Comparison of ENCODE assay signal across 11 cellular contexts in genomic region chr4:41866799-41867677, GRCh38.
DNase-seq lines count a peak whose midpoint lies in the region; ATAC-seq and TF ChIP-seq lines count a peak whose summit lies in the region.
"Had no signal": no experiment of that assay in that cellular context is flagged by ENCODE, and none has a peak within 500 bp of the region (broad histone marks: within the 10 kb centered on the region; RNA-seq: fewer than 3 reads in every experiment).

No MANE protein-coding gene starts in this region.

- no peak overlapping the region for H2BK20ac ChIP-seq in H9 (ENCODE audit: low read depth, low read length, poor library complexity, severe bottlenecking)

- no peaks in the 10 kb centered on the region for H3K79me1 ChIP-seq in H9 (ENCODE audit: insufficient read depth, low read depth, low read length, poor library complexity, severe bottlenecking)

- H3K27ac Mint-ChIP-seq in H9 (no peak overlapping the region), endothelial cell (ENCODE audit: unreplicated experiment) (no peak overlapping the region), neural crest cell (ENCODE audit: unreplicated experiment) (no peak overlapping the region)
- no peak overlapping the region for H3K27ac Mint-ChIP-seq in activated T-helper 1 cell treated with anti-CD3 and anti-CD28 coated beads, Interleukin-12 subunit alpha, Interleukin-12 subunit beta, Interleukin-2, Interleukin-4 antibody, amounts not matched to agents 30 ng/mL and 10 ng/mL and 1 ng/mL, durations not matched to agents 14 hours and 24 hours and 36 hours
- H3K27ac Mint-ChIP-seq in activated CD4-positive, alpha-beta memory T cell treated with anti-CD3 and anti-CD28 coated beads, Interleukin-2, amount 10 ng/mL, durations not matched to agents 7 days and 5 days, result no peak overlapping the region
- H3K27ac Mint-ChIP-seq: activated naive CD4-positive, alpha-beta T cell treated with anti-CD3 and anti-CD28 coated beads, Interleukin-2, amount 50 U/mL, for 24 hours had no signal

- H3K27me3 Mint-ChIP-seq in H9 (ENCODE audit: low read depth) (peaks cover 95% of the 10 kb centered on the region), endothelial cell (ENCODE audit: unreplicated experiment) (peaks cover 27% of the 10 kb centered on the region), neural crest cell (ENCODE audit: low read depth) (peaks cover 95% of the 10 kb centered on the region)
- H3K27me3 Mint-ChIP-seq in activated T-helper 1 cell treated with anti-CD3 and anti-CD28 coated beads, Interleukin-12 subunit alpha, Interleukin-12 subunit beta, Interleukin-2, Interleukin-4 antibody, amounts not matched to agents 30 ng/mL and 10 ng/mL and 1 ng/mL, durations not matched to agents 14 hours and 24 hours and 36 hours (ENCODE audit: insufficient read depth), result peaks cover 77% of the 10 kb centered on the region
- H3K27me3 Mint-ChIP-seq in activated CD4-positive, alpha-beta memory T cell treated with anti-CD3 and anti-CD28 coated beads, Interleukin-2, amount 10 ng/mL, durations not matched to agents 7 days and 5 days, result peaks cover 69% of the 10 kb centered on the region

- H2BK12ac ChIP-seq in H9 (ENCODE audit: insufficient read length, low read depth, low read length), result no peak overlapping the region

- DNase-seq in DMS79 treated with DMSO at 0.1 percent for 48 hours (lab: John Stamatoyannopoulos, UW), result peak; percentile 7
- no peak for DNase-seq in DMS79 (lab: John Stamatoyannopoulos, UW)
- DNase-seq in H9, result peak; percentile 57
- peak; percentile 17 for DNase-seq in endothelial cell (ENCODE audit: low spot score)
- no peak for DNase-seq in neural crest cell (ENCODE audit: low read depth, low spot score)
- no peak for DNase-seq in activated T-helper 1 cell treated with anti-CD3 and anti-CD28 coated beads, Interleukin-12 subunit alpha, Interleukin-12 subunit beta, Interleukin-2, Interleukin-4 antibody, amounts not matched to agents 30 ng/mL and 10 ng/mL and 1 ng/mL, durations not matched to agents 14 hours and 24 hours and 36 hours (ENCODE audit: low spot score)
- DNase-seq in activated CD4-positive, alpha-beta memory T cell treated with anti-CD3 and anti-CD28 coated beads, Interleukin-2, amount 10 ng/mL, durations not matched to agents 7 days and 5 days, result no peak
- DNase-seq: Calu3, foreskin fibroblast had no signal

- H3K4me3 Mint-ChIP-seq in H9 (peak overlapping the region; percentile 37 to 74), endothelial cell (ENCODE audit: unreplicated experiment) (peak overlapping the region; percentile 80), neural crest cell (peak overlapping the region; percentile 75)
- no peak overlapping the region for H3K4me3 Mint-ChIP-seq in activated T-helper 1 cell treated with anti-CD3 and anti-CD28 coated beads, Interleukin-12 subunit alpha, Interleukin-12 subunit beta, Interleukin-2, Interleukin-4 antibody, amounts not matched to agents 30 ng/mL and 10 ng/mL and 1 ng/mL, durations not matched to agents 14 hours and 24 hours and 36 hours
- H3K4me3 Mint-ChIP-seq in activated CD4-positive, alpha-beta memory T cell treated with anti-CD3 and anti-CD28 coated beads, Interleukin-2, amount 10 ng/mL, durations not matched to agents 7 days and 5 days, result no peak overlapping the region
- H3K4me3 Mint-ChIP-seq: activated naive CD4-positive, alpha-beta T cell treated with anti-CD3 and anti-CD28 coated beads, Interleukin-2, amount 50 U/mL, for 24 hours had no signal

- no peaks in the 10 kb centered on the region for H4K20me1 ChIP-seq in H9 (ENCODE audit: control insufficient read depth, insufficient read depth, insufficient read length)

- H2AK5ac ChIP-seq in H9 (ENCODE audit: insufficient read length, low read length), result no peak overlapping the region

- H3K27me3 ChIP-seq in H9 (ENCODE audit: insufficient read depth, low read length), result peaks cover 59% of the 10 kb centered on the region

- no peaks in the 10 kb centered on the region for H3K23me2 ChIP-seq in H9 (ENCODE audit: insufficient read length, low read depth, low read length, poor library complexity, severe bottlenecking)

- no peak overlapping the region for H2BK15ac ChIP-seq in H9 (ENCODE audit: low read depth, low read length)

- H3K4me1 Mint-ChIP-seq in H9 (peaks cover 31 to 39% of the 10 kb centered on the region in 2 experiments), endothelial cell (ENCODE audit: unreplicated experiment) (peaks cover 17% of the 10 kb centered on the region), neural crest cell (peaks cover 54% of the 10 kb centered on the region)
- H3K4me1 Mint-ChIP-seq in activated T-helper 1 cell treated with anti-CD3 and anti-CD28 coated beads, Interleukin-12 subunit alpha, Interleukin-12 subunit beta, Interleukin-2, Interleukin-4 antibody, amounts not matched to agents 30 ng/mL and 10 ng/mL and 1 ng/mL, durations not matched to agents 14 hours and 24 hours and 36 hours (ENCODE audit: low read depth), result peaks cover 5% of the 10 kb centered on the region
- H3K4me1 Mint-ChIP-seq in activated CD4-positive, alpha-beta memory T cell treated with anti-CD3 and anti-CD28 coated beads, Interleukin-2, amount 10 ng/mL, durations not matched to agents 7 days and 5 days, result peaks cover 7% of the 10 kb centered on the region

- no peak overlapping the region for H3K9ac ChIP-seq in H9 (ENCODE audit: extremely low read depth, insufficient read length, low read length)

- H3K4me1 ChIP-seq in H9 (ENCODE audit: insufficient read depth, low read length), result no peaks in the 10 kb centered on the region; the same call in 1 of the 2 replicates

- WGBS in H9 (ENCODE audit: extremely low coverage, insufficient read length, low lambda C conversion rate), result no CpG with 5 or more reads among the region's 55 CpGs

- TF ChIP-seq CTCF in H9 (conservative IDR thresholded peaks at IDR 0.05) (no peak), endothelial cell (IDR thresholded peaks at IDR 0.05; ENCODE audit: unreplicated experiment) (no peak), neural crest cell (conservative IDR thresholded peaks at IDR 0.05) (no peak)

- no peak overlapping the region for H2BK5ac ChIP-seq in H9 (ENCODE audit: insufficient read length, low read length)

- H3K9me3 ChIP-seq in H9 (ENCODE audit: control insufficient read depth, low read depth, low read length), result no peaks in the 10 kb centered on the region

- no peaks in the 10 kb centered on the region; a peak in 2 of 5 replicates for H3K9me3 Mint-ChIP-seq in H9
- no peaks in the 10 kb centered on the region for H3K9me3 Mint-ChIP-seq in endothelial cell (ENCODE audit: unreplicated experiment)
- H3K9me3 Mint-ChIP-seq in neural crest cell, result no peaks in the 10 kb centered on the region
- H3K9me3 Mint-ChIP-seq in activated T-helper 1 cell treated with anti-CD3 and anti-CD28 coated beads, Interleukin-12 subunit alpha, Interleukin-12 subunit beta, Interleukin-2, Interleukin-4 antibody, amounts not matched to agents 30 ng/mL and 10 ng/mL and 1 ng/mL, durations not matched to agents 14 hours and 24 hours and 36 hours, result no peaks in the 10 kb centered on the region
- no peaks in the 10 kb centered on the region for H3K9me3 Mint-ChIP-seq in activated CD4-positive, alpha-beta memory T cell treated with anti-CD3 and anti-CD28 coated beads, Interleukin-2, amount 10 ng/mL, durations not matched to agents 7 days and 5 days
- H3K9me3 Mint-ChIP-seq: activated naive CD4-positive, alpha-beta T cell treated with anti-CD3 and anti-CD28 coated beads, Interleukin-2, amount 50 U/mL, for 24 hours had no signal

- no peak overlapping the region for H3K18ac ChIP-seq in H9 (ENCODE audit: insufficient read length, low read depth, low read length)

- intact Hi-C loops in activated T-helper 1 cell treated with anti-CD3 and anti-CD28 coated beads, Interleukin-12 subunit alpha, Interleukin-12 subunit beta, Interleukin-2, Interleukin-4 antibody, amounts not matched to agents 30 ng/mL and 10 ng/mL and 1 ng/mL, durations not matched to agents 14 hours and 24 hours and 36 hours (cut with micrococcal nuclease), result loop anchor here (2.0 to 10.0 kb wide), 2 partner anchors 14 to 502 kb away; no protein-coding TSS in a partner anchor

- POLR2A ChIA-PET in activated CD4-positive, alpha-beta memory T cell treated with anti-CD3 and anti-CD28 coated beads, Interleukin-2, amount 10 ng/mL, durations not matched to agents 7 days and 5 days (lab: Charles Lee), result no interaction called here

- ATAC-seq in HG02623 (IDR thresholded peaks at IDR 0.05; ENCODE audit: unreplicated experiment), result no peak

- CTCF ChIA-PET in activated CD4-positive, alpha-beta memory T cell treated with anti-CD3 and anti-CD28 coated beads, Interleukin-2, amount 10 ng/mL, durations not matched to agents 7 days and 5 days (lab: Charles Lee), result interaction anchor here (0.6 kb wide), 1 partner anchor 73 kb away, joined by 4 read pairs; no protein-coding TSS in a partner anchor

- H3K27ac ChIP-seq in H9 (ENCODE audit: insufficient read length, low read depth, low read length), result no peak overlapping the region

- no peak overlapping the region for H4K5ac ChIP-seq in H9 (ENCODE audit: insufficient read length, low read depth, low read length)

- peak overlapping the region; percentile 15 for H3K4me2 ChIP-seq in H9 (ENCODE audit: insufficient read depth, insufficient read length, low read length)

- H3K36me3 Mint-ChIP-seq in H9 (ENCODE audit: insufficient read depth in 1 of 3, low read depth in 3 of 3) (no peaks in the 10 kb centered on the region), endothelial cell (ENCODE audit: low read depth, unreplicated experiment) (no peaks in the 10 kb centered on the region), neural crest cell (ENCODE audit: low read depth) (no peaks in the 10 kb centered on the region)
- no peaks in the 10 kb centered on the region for H3K36me3 Mint-ChIP-seq in activated T-helper 1 cell treated with anti-CD3 and anti-CD28 coated beads, Interleukin-12 subunit alpha, Interleukin-12 subunit beta, Interleukin-2, Interleukin-4 antibody, amounts not matched to agents 30 ng/mL and 10 ng/mL and 1 ng/mL, durations not matched to agents 14 hours and 24 hours and 36 hours (ENCODE audit: low read depth)
- H3K36me3 Mint-ChIP-seq in activated CD4-positive, alpha-beta memory T cell treated with anti-CD3 and anti-CD28 coated beads, Interleukin-2, amount 10 ng/mL, durations not matched to agents 7 days and 5 days (ENCODE audit: low read depth), result no peaks in the 10 kb centered on the region
- H3K36me3 Mint-ChIP-seq: activated naive CD4-positive, alpha-beta T cell treated with anti-CD3 and anti-CD28 coated beads, Interleukin-2, amount 50 U/mL, for 24 hours had no signal

- H3K14ac ChIP-seq in H9 (ENCODE audit: insufficient read depth, low read length), result no peak overlapping the region

- no peak overlapping the region for H2AFZ ChIP-seq in H9 (ENCODE audit: low read length)

- H3K56ac ChIP-seq in H9 (ENCODE audit: insufficient read length, low read depth, low read length), result no peak overlapping the region

- H3K4ac ChIP-seq in H9 (ENCODE audit: low read depth, low read length), result no peak overlapping the region

- H4K8ac ChIP-seq in H9 (replicated peaks; ENCODE audit: insufficient read length, low read depth, low read length), result no peak overlapping the region

- no peaks in the 10 kb centered on the region for H3K79me2 ChIP-seq in H9 (ENCODE audit: insufficient read depth, low read length)

- H4K91ac ChIP-seq in H9 (ENCODE audit: insufficient read length, low read depth, low read length), result no peak overlapping the region

- H2BK120ac ChIP-seq in H9 (ENCODE audit: low read depth, low read length, poor library complexity, severe bottlenecking), result no peak overlapping the region

- no peak overlapping the region for H3T11ph ChIP-seq in H9 (ENCODE audit: low read length)

- no peak overlapping the region for H3K23ac ChIP-seq in H9 (ENCODE audit: insufficient read length, low read depth, low read length)

Comparison
In these comparisons a context has a peak if more than half of its experiments do, and no peak if none do; other contexts are left out.
1. DNase-seq: peak in DMS79 treated with DMSO at 0.1 percent for 48 hours (single experiment), H9 (single experiment) and endothelial cell (single experiment); none in DMS79 (single experiment), neural crest cell (single experiment), activated T-helper 1 cell treated with anti-CD3 and anti-CD28 coated beads, Interleukin-12 subunit alpha, Interleukin-12 subunit beta, Interleukin-2, Interleukin-4 antibody, amounts not matched to agents 30 ng/mL and 10 ng/mL and 1 ng/mL, durations not matched to agents 14 hours and 24 hours and 36 hours (single experiment) and activated CD4-positive, alpha-beta memory T cell treated with anti-CD3 and anti-CD28 coated beads, Interleukin-2, amount 10 ng/mL, durations not matched to agents 7 days and 5 days (single experiment).
2. H3K4me3 Mint-ChIP-seq: peak in H9 (2 of 2), endothelial cell (single experiment) and neural crest cell (single experiment); none in activated T-helper 1 cell treated with anti-CD3 and anti-CD28 coated beads, Interleukin-12 subunit alpha, Interleukin-12 subunit beta, Interleukin-2, Interleukin-4 antibody, amounts not matched to agents 30 ng/mL and 10 ng/mL and 1 ng/mL, durations not matched to agents 14 hours and 24 hours and 36 hours (single experiment) and activated CD4-positive, alpha-beta memory T cell treated with anti-CD3 and anti-CD28 coated beads, Interleukin-2, amount 10 ng/mL, durations not matched to agents 7 days and 5 days (single experiment).